3 cellular contexts compared by ENCODE assay signal in genomic region chr11:131424257-131424876, GRCh38.
A peak's percentile ranks its signal among the peaks of the same experiment; 100 is the strongest.
TF ChIP-seq lines count a peak whose summit lies in the region.

No MANE protein-coding gene starts in this region.

TF ChIP-seq in WTC11, 78 proteins besides CTCF, POLR2A, EP300 and RAD21:
- TF ChIP-seq ZMAT4 (CRISPR knock-in tag; IDR thresholded peaks at IDR 0.05): 0 out of 2 replicates have a peak, but pooled peaks have one; percentile 14

TF ChIP-seq in H1, 55 proteins besides CTCF, POLR2A, EP300 and RAD21:
- peak; percentile 83; the same call in 1 of the 2 replicates for TF ChIP-seq KDM1A (IDR thresholded peaks at IDR 0.05; ENCODE audit: borderline replicate concordance, low read length)

TF ChIP-seq in HepG2, 621 proteins besides CTCF, POLR2A, EP300 and RAD21:
- TF ChIP-seq ZNF629 (CRISPR knock-in tag; conservative IDR thresholded peaks at IDR 0.05): peak; percentile 40
TF ChIP-seq in HepG2: peak in this region for 1; not testable (repeated sequence) for 620.
